1 cellular context compared by ENCODE assay signal in the genomic region with DNA sequence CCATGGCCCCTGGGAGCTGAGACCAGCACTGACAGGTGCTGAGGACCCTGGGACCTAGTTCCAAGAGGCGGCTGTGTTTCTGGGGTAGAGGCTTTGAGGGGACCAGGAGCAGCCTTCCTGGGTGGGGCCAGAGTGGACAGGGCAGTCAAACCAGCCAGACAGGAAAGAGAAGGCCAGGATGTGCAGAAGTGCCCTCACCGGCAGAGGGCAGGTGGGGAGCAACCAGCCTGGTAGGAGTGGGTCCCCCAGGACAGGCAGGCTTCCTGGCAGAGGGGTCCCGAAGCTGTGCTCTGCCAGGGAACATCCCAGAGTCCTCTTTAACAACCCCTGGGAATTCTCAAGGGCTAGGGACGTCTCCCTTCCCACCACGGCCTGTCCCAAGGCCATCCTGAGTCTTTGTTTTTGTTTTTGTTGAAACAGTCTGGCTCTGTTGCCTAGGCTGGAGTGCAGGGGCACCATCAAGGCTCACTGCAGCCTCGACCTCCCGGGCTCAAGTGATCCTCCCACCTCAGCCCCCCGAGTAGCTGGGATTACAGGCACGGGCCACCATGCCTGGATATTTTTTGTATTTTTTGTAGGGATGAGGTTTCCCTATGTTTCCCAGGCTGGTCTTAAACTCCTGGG.
TF ChIP-seq lines count a peak whose summit lies in the region.

No MANE protein-coding gene starts in this region.

TF ChIP-seq in IMR-90, 13 proteins besides CTCF, POLR2A, EP300 and RAD21:
- TF ChIP-seq MAFK (IDR thresholded peaks at IDR 0.05; ENCODE audit: low read depth, low read length) (no peak), NFE2L2 (IDR thresholded peaks at IDR 0.05; ENCODE audit: low read depth, low read length) (no peak), FOS (IDR thresholded peaks at IDR 0.05; ENCODE audit: low read depth, low read length) (no peak), MAZ (IDR thresholded peaks at IDR 0.05; ENCODE audit: borderline replicate concordance, low read depth, low read length) (no peak), RFX5 (IDR thresholded peaks at IDR 0.05; ENCODE audit: low read depth, low read length) (no peak), CEBPB (IDR thresholded peaks at IDR 0.05; ENCODE audit: low read depth, low read length) (no peak), MXI1 (IDR thresholded peaks at IDR 0.05; ENCODE audit: borderline replicate concordance, low read depth, low read length) (no peak), RCOR1 (IDR thresholded peaks at IDR 0.05; ENCODE audit: insufficient replicate concordance, low read length) (no peak), BHLHE40 (IDR thresholded peaks at IDR 0.05; ENCODE audit: low read depth, low read length) (no peak), SMC3 (IDR thresholded peaks at IDR 0.05; ENCODE audit: low read depth, low read length) (no peak), CHD1 (IDR thresholded peaks at IDR 0.05; ENCODE audit: low read depth, low read length) (no peak)
- TF ChIP-seq, protein P1, sequence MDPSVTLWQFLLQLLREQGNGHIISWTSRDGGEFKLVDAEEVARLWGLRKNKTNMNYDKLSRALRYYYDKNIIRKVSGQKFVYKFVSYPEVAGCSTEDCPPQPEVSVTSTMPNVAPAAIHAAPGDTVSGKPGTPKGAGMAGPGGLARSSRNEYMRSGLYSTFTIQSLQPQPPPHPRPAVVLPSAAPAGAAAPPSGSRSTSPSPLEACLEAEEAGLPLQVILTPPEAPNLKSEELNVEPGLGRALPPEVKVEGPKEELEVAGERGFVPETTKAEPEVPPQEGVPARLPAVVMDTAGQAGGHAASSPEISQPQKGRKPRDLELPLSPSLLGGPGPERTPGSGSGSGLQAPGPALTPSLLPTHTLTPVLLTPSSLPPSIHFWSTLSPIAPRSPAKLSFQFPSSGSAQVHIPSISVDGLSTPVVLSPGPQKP (IDR thresholded peaks at IDR 0.05; ENCODE audit: borderline replicate concordance, low read depth, low read length), result no peak
- TF ChIP-seq, protein P2, sequence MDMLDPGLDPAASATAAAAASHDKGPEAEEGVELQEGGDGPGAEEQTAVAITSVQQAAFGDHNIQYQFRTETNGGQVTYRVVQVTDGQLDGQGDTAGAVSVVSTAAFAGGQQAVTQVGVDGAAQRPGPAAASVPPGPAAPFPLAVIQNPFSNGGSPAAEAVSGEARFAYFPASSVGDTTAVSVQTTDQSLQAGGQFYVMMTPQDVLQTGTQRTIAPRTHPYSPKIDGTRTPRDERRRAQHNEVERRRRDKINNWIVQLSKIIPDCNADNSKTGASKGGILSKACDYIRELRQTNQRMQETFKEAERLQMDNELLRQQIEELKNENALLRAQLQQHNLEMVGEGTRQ (IDR thresholded peaks at IDR 0.05; ENCODE audit: low read depth, low read length), result no peak
